ENCODE assay signal across 15 cellular contexts in the genomic region with DNA sequence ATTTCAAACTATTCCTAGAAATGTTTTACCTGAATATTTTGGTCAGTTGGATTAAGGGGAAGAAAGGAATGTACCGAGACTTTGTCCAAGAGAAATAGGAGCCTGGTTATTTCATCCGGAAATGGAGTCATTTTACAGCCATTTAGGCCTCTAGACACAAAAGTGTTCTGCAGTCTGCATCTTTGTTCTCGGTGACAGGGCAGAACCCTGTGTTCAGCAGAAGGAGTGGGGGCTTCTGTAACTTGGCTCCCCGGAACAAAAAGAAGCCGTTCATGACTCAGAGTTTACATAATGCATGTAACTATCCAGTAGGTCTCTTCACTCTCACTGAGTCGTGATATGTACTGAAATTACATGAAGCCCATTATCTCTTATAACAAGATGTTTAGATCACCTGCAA. TPM values are rescaled to one million over a fixed set of nuclear protein-coding genes. Genes with fewer than 3 reads are reported as not detected.
DNase-seq lines count a peak whose midpoint lies in the region; ATAC-seq and TF ChIP-seq lines count a peak whose summit lies in the region.
"Had no signal": no experiment of that assay in that cellular context is flagged by ENCODE, and none has a peak within 500 bp of the region (broad histone marks: within the 10 kb centered on the region; RNA-seq: fewer than 3 reads in every experiment).

No MANE protein-coding gene starts in this region.

- ATAC-seq in left ventricle myocardium superior (no peak), GM19351 (IDR thresholded peaks at IDR 0.05; ENCODE audit: unreplicated experiment) (no peak)
- ATAC-seq: body of pancreas had no signal

- no peak overlapping the region for H2BK12ac ChIP-seq in H9 (ENCODE audit: insufficient read length, low read depth, low read length)

- H3T11ph ChIP-seq in H9 (ENCODE audit: low read length), result no peak overlapping the region

- no peak overlapping the region for H4K91ac ChIP-seq in H9 (ENCODE audit: insufficient read length, low read depth, low read length)

- peak overlapping the region; percentile 58 to 61 for H3K27ac ChIP-seq in ascending aorta
- no peak overlapping the region for H3K27ac ChIP-seq in H9 (ENCODE audit: insufficient read length, low read depth, low read length)
- H3K27ac ChIP-seq: body of pancreas had no signal

- H3K4me3 ChIP-seq in ascending aorta, result no peak overlapping the region
- no peak overlapping the region for H3K4me3 ChIP-seq in foreskin fibroblast (ENCODE audit: low read depth in 1 of 2, low read length in 2 of 2)
- no peak overlapping the region for H3K4me3 ChIP-seq in skeletal muscle cell (ENCODE audit: low read depth, low read length)
- H3K4me3 ChIP-seq: body of pancreas had no signal

- H3K56ac ChIP-seq in H9 (ENCODE audit: insufficient read length, low read depth, low read length), result no peak overlapping the region

- no peaks in the 10 kb centered on the region for H3K79me2 ChIP-seq in H9 (ENCODE audit: insufficient read depth, low read length)

- H3K23ac ChIP-seq in H9 (ENCODE audit: insufficient read length, low read depth, low read length), result no peak overlapping the region

- no peaks in the 10 kb centered on the region for H3K23me2 ChIP-seq in H9 (ENCODE audit: insufficient read length, low read depth, low read length, poor library complexity, severe bottlenecking)

- H4K5ac ChIP-seq in H9 (ENCODE audit: insufficient read length, low read depth, low read length), result no peak overlapping the region

- H3K36me3 Mint-ChIP-seq in H9 (ENCODE audit: insufficient read depth in 1 of 3, low read depth in 3 of 3), result no peaks in the 10 kb centered on the region
- H3K36me3 Mint-ChIP-seq: CD4-positive, CD25-positive, alpha-beta regulatory T cell had no signal

- H3K27ac Mint-ChIP-seq in H9, result no peak overlapping the region
- H3K27ac Mint-ChIP-seq: CD4-positive, CD25-positive, alpha-beta regulatory T cell had no signal

- H2BK15ac ChIP-seq in H9 (ENCODE audit: low read depth, low read length), result no peak overlapping the region

- no peak overlapping the region for H2AK5ac ChIP-seq in H9 (ENCODE audit: insufficient read length, low read length)

- no peak overlapping the region for H2BK5ac ChIP-seq in H9 (ENCODE audit: insufficient read length, low read length)

- H3K18ac ChIP-seq in H9 (ENCODE audit: insufficient read length, low read depth, low read length), result no peak overlapping the region

- no peak overlapping the region for H2BK120ac ChIP-seq in H9 (ENCODE audit: low read depth, low read length, poor library complexity, severe bottlenecking)

- H3K14ac ChIP-seq in H9 (ENCODE audit: insufficient read depth, low read length), result no peak overlapping the region

- H3K4me2 ChIP-seq in H9 (ENCODE audit: insufficient read depth, insufficient read length, low read length), result no peak overlapping the region

- H3K27me3 ChIP-seq in ascending aorta (no peaks in the 10 kb centered on the region), H9 (ENCODE audit: insufficient read depth, low read length) (no peaks in the 10 kb centered on the region)
- H3K27me3 ChIP-seq: body of pancreas had no signal

- no peak overlapping the region for H3K4ac ChIP-seq in H9 (ENCODE audit: low read depth, low read length)

- no peak overlapping the region for H2AFZ ChIP-seq in H9 (ENCODE audit: low read length)

- TF ChIP-seq CTCF in ascending aorta (IDR thresholded peaks at IDR 0.05), result no peak
- no peak for TF ChIP-seq CTCF in foreskin fibroblast (IDR thresholded peaks at IDR 0.05; ENCODE audit: low read depth, low read length)
- TF ChIP-seq CTCF in H9 (conservative IDR thresholded peaks at IDR 0.05), result no peak

- peak; percentile 43 for DNase-seq in M059J (ENCODE audit: low read depth)
- no peak for DNase-seq in ascending aorta (ENCODE audit: low spot score in 2 of 2)
- peak; percentile 36 to 67 for DNase-seq in foreskin fibroblast
- DNase-seq in skeletal muscle cell (ENCODE audit: low read depth), result peak; percentile 64
- no peak for DNase-seq in left ventricle myocardium superior
- DNase-seq in activated CD8-positive, alpha-beta memory T cell treated with anti-CD3 and anti-CD28 coated beads for 24 hours, result no peak
- no peak for DNase-seq in H9
- DNase-seq: activated CD4-positive, alpha-beta T cell treated with anti-CD3 and anti-CD28 coated beads, Interleukin-2, amount 50 U/mL, for 4 hours; body of pancreas; CD4-positive, CD25-positive, alpha-beta regulatory T cell; GF-D8; NCI-H510A; nucleus accumbens; RPMI8226 had no signal

- H4K20me1 ChIP-seq in H9 (ENCODE audit: control insufficient read depth, insufficient read depth, insufficient read length), result no peaks in the 10 kb centered on the region

- H3K4me1 ChIP-seq in ascending aorta, result peaks cover 2 to 4% of the 10 kb centered on the region in 2 donors
- no peaks in the 10 kb centered on the region for H3K4me1 ChIP-seq in H9 (ENCODE audit: insufficient read depth, low read length)
- H3K4me1 ChIP-seq: body of pancreas had no signal

- intact Hi-C loops in ascending aorta (cut with DNase I) (loop anchor here (2.0 kb wide), 1 partner anchor 21 kb away; a partner anchor contains a TSS), left ventricle myocardium superior (cut with micrococcal nuclease) (no loop called here)

- no peak overlapping the region for H3K9ac ChIP-seq in H9 (ENCODE audit: extremely low read depth, insufficient read length, low read length)

- no peak overlapping the region for H3K4me3 Mint-ChIP-seq in H9
- H3K4me3 Mint-ChIP-seq: CD4-positive, CD25-positive, alpha-beta regulatory T cell had no signal

- no peaks in the 10 kb centered on the region for H3K9me3 Mint-ChIP-seq in H9

- no peaks in the 10 kb centered on the region for H3K9me3 ChIP-seq in ascending aorta
- no peaks in the 10 kb centered on the region for H3K9me3 ChIP-seq in H9 (ENCODE audit: control insufficient read depth, low read depth, low read length)
- H3K9me3 ChIP-seq: body of pancreas had no signal

- no peaks in the 10 kb centered on the region for H3K36me3 ChIP-seq in ascending aorta

- H4K8ac ChIP-seq in H9 (replicated peaks; ENCODE audit: insufficient read length, low read depth, low read length), result no peak overlapping the region

- no CpG with 5 or more reads among the region's 6 CpGs for whole genome bisulfite sequencing in H9 (ENCODE audit: extremely low coverage, insufficient read length, low lambda C conversion rate)

- H3K4me1 Mint-ChIP-seq in H9, result peaks cover 0 to 6% of the 10 kb centered on the region in 2 experiments; a peak in 1 of 4 replicates
- H3K4me1 Mint-ChIP-seq: CD4-positive, CD25-positive, alpha-beta regulatory T cell had no signal

- no peaks in the 10 kb centered on the region for H3K27me3 Mint-ChIP-seq in H9 (ENCODE audit: low read depth)

- H2BK20ac ChIP-seq in H9 (ENCODE audit: low read depth, low read length, poor library complexity, severe bottlenecking), result no peak overlapping the region

- no peaks in the 10 kb centered on the region for H3K79me1 ChIP-seq in H9 (ENCODE audit: insufficient read depth, low read depth, low read length, poor library complexity, severe bottlenecking)

RNA-seq across cellular contexts. Expression of a gene that starts 21.6 kb away (rescaled TPM):
- 36.4 and 48.6 TPM in 2 replicates for total RNA-seq in M059J (2014; rRNA removed; shearing (Covaris generic))
- 22.7 TPM for total RNA-seq in ascending aorta
- 18.4 TPM for total RNA-seq in left ventricle myocardium superior
- total RNA-seq in H9 (2021), result 27.4 TPM in 2 replicates

Comparison
In these comparisons a context has a peak if more than half of its experiments do, and no peak if none do; other contexts are left out.
1. DNase-seq: peak in M059J (single experiment), foreskin fibroblast (2 of 2) and skeletal muscle cell (single experiment); none in ascending aorta (0 of 2), left ventricle myocardium superior (single experiment), activated CD8-positive, alpha-beta memory T cell treated with anti-CD3 and anti-CD28 coated beads for 24 hours (single experiment) and H9 (single experiment).